8 cellular contexts compared by ENCODE assay signal in the genomic region with DNA sequence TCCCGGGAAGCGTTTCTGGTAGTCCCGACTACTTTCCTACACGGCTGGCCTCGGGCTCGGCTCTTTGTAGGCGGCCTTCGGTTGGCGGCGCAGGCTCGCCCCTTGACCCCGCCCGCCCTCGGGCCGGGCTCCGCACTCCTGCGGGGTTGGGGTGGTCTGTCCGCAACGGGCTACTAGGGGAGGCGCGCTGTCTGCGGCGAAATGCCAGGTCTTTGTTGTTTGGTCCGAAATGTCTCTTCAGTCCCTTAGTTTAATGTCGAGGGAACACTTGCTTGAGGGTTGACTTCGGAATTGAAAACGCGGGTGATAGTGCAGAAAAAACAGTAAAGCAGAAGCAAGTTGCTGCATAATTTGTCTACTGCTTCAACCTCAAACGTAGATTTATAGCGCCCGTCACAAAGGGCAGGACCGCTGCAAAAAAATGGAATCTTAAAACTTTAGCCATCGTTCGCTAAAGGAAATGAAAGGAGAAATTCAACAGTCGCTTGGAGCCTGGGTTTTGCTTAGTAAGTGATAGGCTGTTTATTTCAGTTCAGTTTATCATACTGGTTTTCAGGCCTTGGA. TPM values are rescaled to one million over a fixed set of nuclear protein-coding genes. Genes with fewer than 3 reads are reported as not detected.
DNase-seq lines count a peak whose midpoint lies in the region; ATAC-seq lines count a peak whose summit lies in the region.

No MANE protein-coding gene starts in this region.

- peaks cover 38 to 53% (median 50%) of the 10 kb centered on the region in 3 donors for H3K4me1 Mint-ChIP-seq in IgD-negative memory B cell
- H3K4me1 Mint-ChIP-seq in activated naive CD8-positive, alpha-beta T cell treated with anti-CD3 and anti-CD28 coated beads for 36 hours: peaks cover 48% of the 10 kb centered on the region

- H3K9me3 Mint-ChIP-seq in IgD-negative memory B cell: no peaks in the 10 kb centered on the region
- H3K9me3 Mint-ChIP-seq in activated naive CD8-positive, alpha-beta T cell treated with anti-CD3 and anti-CD28 coated beads for 36 hours: no peaks in the 10 kb centered on the region

- H3K36me3 Mint-ChIP-seq in IgD-negative memory B cell: peaks cover 10% of the 10 kb centered on the region
- peaks cover 18% of the 10 kb centered on the region for H3K36me3 Mint-ChIP-seq in activated naive CD8-positive, alpha-beta T cell treated with anti-CD3 and anti-CD28 coated beads for 36 hours

- H3K9me3 ChIP-seq in iPS-18c (ENCODE audit: control insufficient read depth, insufficient read depth, low read length): peaks cover 2% of the 10 kb centered on the region

- peak overlapping the region; percentile 70 for H3K4me3 ChIP-seq in GM08714 (ENCODE audit: low read length)
- peak overlapping the region; percentile 72 for H3K4me3 ChIP-seq in iPS-18c (ENCODE audit: insufficient read depth, low read depth, low read length)

- peak overlapping the region; percentile 89 to 96 (median 92) for H3K27ac Mint-ChIP-seq in IgD-negative memory B cell
- peak overlapping the region; percentile 85 for H3K27ac Mint-ChIP-seq in activated naive CD8-positive, alpha-beta T cell treated with anti-CD3 and anti-CD28 coated beads for 36 hours

- no peaks in the 10 kb centered on the region for H3K27me3 Mint-ChIP-seq in IgD-negative memory B cell
- H3K27me3 Mint-ChIP-seq in activated naive CD8-positive, alpha-beta T cell treated with anti-CD3 and anti-CD28 coated beads for 36 hours: no peaks in the 10 kb centered on the region

- H3K4me3 Mint-ChIP-seq in IgD-negative memory B cell: peak overlapping the region; percentile 97 to 99 (median 98)
- peak overlapping the region; percentile 94 for H3K4me3 Mint-ChIP-seq in activated naive CD8-positive, alpha-beta T cell treated with anti-CD3 and anti-CD28 coated beads for 36 hours

- DNase-seq in activated naive CD8-positive, alpha-beta T cell treated with anti-CD3 and anti-CD28 coated beads for 36 hours: no peak
- DNase-seq in stimulated activated naive CD8-positive, alpha-beta T cell treated with anti-CD3 and anti-CD28 coated beads, Interleukin-15, Interleukin-2, amounts not matched to agents 100 U/mL and 50 U/mL, for 24 hours: no peak
- DNase-seq in NCI-H1092 (lab: John Stamatoyannopoulos, UW) (no peak), 8988T (no peak)

- peak; percentile 44 for ATAC-seq in GM21619 (IDR thresholded peaks at IDR 0.05; ENCODE audit: unreplicated experiment)
- ATAC-seq in stimulated activated naive CD8-positive, alpha-beta T cell treated with anti-CD3 and anti-CD28 coated beads, Interleukin-15, Interleukin-2, amounts not matched to agents 100 U/mL and 50 U/mL, for 24 hours: peak; percentile 54

RNA-seq across cellular contexts. Expression of a gene that starts 0.4 kb away (rescaled TPM):
- 40.9 TPM for polyA plus RNA-seq in IgD-negative memory B cell
- total RNA-seq in activated naive CD8-positive, alpha-beta T cell treated with anti-CD3 and anti-CD28 coated beads for 36 hours: 10 to 100 TPM; 19.8 to 23.6 TPM

RNA-seq across cellular contexts. Expression of a gene that starts 0.5 kb away (rescaled TPM):
- 10.1 TPM for polyA plus RNA-seq in IgD-negative memory B cell
- total RNA-seq in activated naive CD8-positive, alpha-beta T cell treated with anti-CD3 and anti-CD28 coated beads for 36 hours: 1 to 10 TPM; 9.3 to 9.7 TPM

RNA-seq across cellular contexts. Expression of a gene that starts 19.5 kb away (rescaled TPM):
- polyA plus RNA-seq in IgD-negative memory B cell: 0.36 TPM
- total RNA-seq in activated naive CD8-positive, alpha-beta T cell treated with anti-CD3 and anti-CD28 coated beads for 36 hours: under 1 TPM; 0.60 to 0.97 TPM
